In genomic region chr10:77837248-77837924, GRCh38 we compare ENCODE assay signal across 2 cellular contexts.
TF ChIP-seq lines count a peak whose summit lies in the region.

No MANE protein-coding gene starts in this region.

TF ChIP-seq in HEK293, 187 proteins besides CTCF, POLR2A, EP300 and RAD21 (continued from another document):
- TF ChIP-seq PRDM10 (tag by site-specific recombination; IDR thresholded peaks at IDR 0.05) (peak; percentile 46; the same call in 1 of the 2 replicates), ZFHX2 (tag by site-specific recombination; conservative IDR thresholded peaks at IDR 0.05) (peak; percentile 52; the same call in 1 of the 2 replicates), SP2 (tag by site-specific recombination; IDR thresholded peaks at IDR 0.05) (no peak), ZNF645 (tag by site-specific recombination; IDR thresholded peaks at IDR 0.05) (no peak)

TF ChIP-seq in K562, 482 proteins besides CTCF, POLR2A, EP300 and RAD21 (continued from another document):
- peak; percentile 69 for TF ChIP-seq PKNOX1 (IDR thresholded peaks at IDR 0.05)
- TF ChIP-seq ARID3A (IDR thresholded peaks at IDR 0.05; ENCODE audit: borderline replicate concordance, low read depth, low read length), result 0 out of 2 replicates have a peak, but pooled peaks have one; percentile 29
- peak; percentile 54 for TF ChIP-seq PRDM10 (IDR thresholded peaks at IDR 0.05; ENCODE audit: partially characterized antibody)
- peak; percentile 39 for TF ChIP-seq MEIS2 (IDR thresholded peaks at IDR 0.05; ENCODE audit: partially characterized antibody)
- TF ChIP-seq ZNF76 (CRISPR knock-in tag; IDR thresholded peaks at IDR 0.05; ENCODE audit: borderline replicate concordance), result no peak
- TF ChIP-seq ZNF124 (CRISPR knock-in tag; IDR thresholded peaks at IDR 0.05), result no peak
- TF ChIP-seq CTBP1 (IDR thresholded peaks at IDR 0.05; ENCODE audit: borderline replicate concordance), result peak; percentile 72
- TF ChIP-seq SMAD4 (CRISPR knock-in tag; conservative IDR thresholded peaks at IDR 0.05), result 0 out of 2 replicates have a peak, but pooled peaks have one; percentile 37
- peak; percentile 64 to 89; a peak in 2 of 4 replicates for TF ChIP-seq UBTF (IDR thresholded peaks at IDR 0.05; ENCODE audit: borderline replicate concordance in 1 of 2, low read depth in 2 of 2, low read length in 2 of 2)
- TF ChIP-seq HDAC2 (IDR thresholded peaks at IDR 0.05), result peak; percentile 43; the same call in 1 of the 2 replicates
- TF ChIP-seq RUNX1 (IDR thresholded peaks at IDR 0.05; ENCODE audit: low read depth), result no peak
- 0 out of 2 replicates have a peak, but pooled peaks have one; percentile 35 for TF ChIP-seq SMC3 (conservative IDR thresholded peaks at IDR 0.05; ENCODE audit: insufficient read depth, low read depth, low read length)
- TF ChIP-seq ZBTB9 (CRISPR knock-in tag; IDR thresholded peaks at IDR 0.05), result no peak
- TF ChIP-seq JUND (IDR thresholded peaks at IDR 0.05; ENCODE audit: borderline replicate concordance, low read depth, low read length), result peak; percentile 57; the same call in 1 of the 2 replicates
- no peak; the same call in 2 of the 3 replicates for TF ChIP-seq JUND (tag; IDR thresholded peaks at IDR 0.05; ENCODE audit: borderline replicate concordance, low read depth, low read length)
- no peak for TF ChIP-seq CUX1 (CRISPR knock-in tag; IDR thresholded peaks at IDR 0.05)
- no peak for TF ChIP-seq ELK1 (CRISPR knock-in tag; IDR thresholded peaks at IDR 0.05)
- TF ChIP-seq ZNF174 (CRISPR knock-in tag; IDR thresholded peaks at IDR 0.05), result no peak
- TF ChIP-seq EGR1 (conservative IDR thresholded peaks at IDR 0.05), result peak; percentile 32; the same call in 1 of the 2 replicates
- peak; percentile 14 for TF ChIP-seq HNRNPLL (IDR thresholded peaks at IDR 0.05; ENCODE audit: low read depth, low read length, poor library complexity, severe bottlenecking)
- TF ChIP-seq TBL1XR1 (IDR thresholded peaks at IDR 0.05; ENCODE audit: low read length in 2 of 2), result 0 out of 4 replicates have a peak, but pooled peaks of 1 of the 2 experiments have one; percentile 17
- no peak for TF ChIP-seq OTX1 (CRISPR knock-in tag; IDR thresholded peaks at IDR 0.05)
- no peak for TF ChIP-seq STAT5A (IDR thresholded peaks at IDR 0.05; ENCODE audit: borderline replicate concordance, low read length)
- peak; percentile 60; the same call in 1 of the 2 replicates for TF ChIP-seq RB1 (IDR thresholded peaks at IDR 0.05; ENCODE audit: low read depth)
